Comparison of ENCODE assay signal across 18 cellular contexts in the genomic region with DNA sequence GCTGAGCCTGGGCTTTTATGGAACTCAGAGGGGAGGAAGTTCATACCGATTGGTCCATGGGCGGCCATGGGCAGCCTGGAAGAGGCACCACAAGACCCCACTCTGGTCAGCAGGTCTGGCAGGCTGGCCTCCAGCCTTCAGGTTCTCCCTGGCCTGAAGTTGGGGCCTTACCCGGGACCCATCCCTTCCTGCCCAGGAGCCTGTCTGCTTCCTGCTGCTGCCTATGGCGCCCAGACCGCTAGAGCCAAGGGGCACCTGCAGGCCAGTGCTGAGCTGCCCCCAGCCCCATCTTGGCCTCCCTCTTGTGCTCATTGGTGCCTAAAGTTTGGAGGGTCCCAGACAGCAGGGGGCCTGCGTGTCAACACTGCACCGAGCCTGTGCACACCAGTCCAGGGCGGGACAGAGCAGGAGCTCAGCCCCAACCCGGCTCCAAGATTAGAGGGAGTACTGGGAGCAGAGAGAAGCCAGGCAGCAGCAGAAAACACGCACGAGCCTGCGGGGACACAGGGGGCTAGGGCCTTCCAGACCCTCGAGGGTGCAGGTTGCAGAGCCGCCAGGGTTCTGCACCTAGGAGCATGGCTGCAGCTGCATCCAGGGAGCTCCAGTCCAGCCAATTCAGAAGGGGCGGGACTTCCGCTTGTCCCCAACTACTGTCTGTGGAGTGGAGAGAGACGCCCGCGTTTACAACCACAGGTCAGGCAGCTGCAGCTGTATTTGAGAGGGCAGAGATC. TPM values are rescaled to one million over a fixed set of nuclear protein-coding genes. Genes with fewer than 3 reads are reported as not detected.
DNase-seq lines count a peak whose midpoint lies in the region; ATAC-seq and TF ChIP-seq lines count a peak whose summit lies in the region.
"Had no signal": no experiment of that assay in that cellular context is flagged by ENCODE, and none has a peak within 500 bp of the region (broad histone marks: within the 10 kb centered on the region; RNA-seq: fewer than 3 reads in every experiment).

No MANE protein-coding gene starts in this region.

- H3K27me3 Mint-ChIP-seq in H9 (ENCODE audit: low read depth), result no peaks in the 10 kb centered on the region; the same call in 1 of the 2 replicates

- H3K4me1 ChIP-seq in BE2C (no peaks in the 10 kb centered on the region), H9 (ENCODE audit: insufficient read depth, low read length) (no peaks in the 10 kb centered on the region), colonic mucosa (no peaks in the 10 kb centered on the region)
- H3K4me1 ChIP-seq: Caco-2, thyroid gland had no signal

- H4K20me1 ChIP-seq in H9 (ENCODE audit: control insufficient read depth, insufficient read depth, insufficient read length), result no peaks in the 10 kb centered on the region

- H3K4ac ChIP-seq in H9 (ENCODE audit: low read depth, low read length), result no peak overlapping the region

- no peaks in the 10 kb centered on the region for H3K36me3 ChIP-seq in BE2C
- H3K36me3 ChIP-seq in colonic mucosa, result no peaks in the 10 kb centered on the region
- H3K36me3 ChIP-seq: gastroesophageal sphincter, thyroid gland had no signal

- no peaks in the 10 kb centered on the region for H3K4me1 Mint-ChIP-seq in H9

- no peak overlapping the region for H2AK5ac ChIP-seq in H9 (ENCODE audit: insufficient read length, low read length)

- H3K27me3 ChIP-seq in BE2C, result no peaks in the 10 kb centered on the region
- H3K27me3 ChIP-seq in H9 (ENCODE audit: insufficient read depth, low read length), result no peaks in the 10 kb centered on the region
- no peaks in the 10 kb centered on the region for H3K27me3 ChIP-seq in colonic mucosa
- H3K27me3 ChIP-seq: gastroesophageal sphincter, thyroid gland had no signal

- no CpG with 5 or more reads among the region's 19 CpGs for WGBS in H9 (ENCODE audit: extremely low coverage, insufficient read length, low lambda C conversion rate)

- no peak overlapping the region for H3K18ac ChIP-seq in H9 (ENCODE audit: insufficient read length, low read depth, low read length)

- H3T11ph ChIP-seq in H9 (ENCODE audit: low read length), result no peak overlapping the region

- no peak overlapping the region for H3K56ac ChIP-seq in H9 (ENCODE audit: insufficient read length, low read depth, low read length)

- no peak overlapping the region for H4K91ac ChIP-seq in H9 (ENCODE audit: insufficient read length, low read depth, low read length)

- H3K79me2 ChIP-seq in H9 (ENCODE audit: insufficient read depth, low read length), result no peaks in the 10 kb centered on the region

- H2BK15ac ChIP-seq in H9 (ENCODE audit: low read depth, low read length), result no peak overlapping the region

- H3K14ac ChIP-seq in H9 (ENCODE audit: insufficient read depth, low read length), result no peak overlapping the region; the same call in 1 of the 2 replicates

- DNase-seq in BE2C (peak; percentile 56), H9 (peak; percentile 33), NCI-H2227 treated with DMSO at 0.1 percent for 48 hours (lab: John Stamatoyannopoulos, UW) (peak; percentile 48), colonic mucosa (peak; percentile 46), HCEC 1CT (no peak), occipital lobe (lab: John Stamatoyannopoulos, UW) (no peak)
- DNase-seq: activated CD4-positive, alpha-beta T cell treated with anti-CD3 and anti-CD28 coated beads, Interleukin-2, amount 50 U/mL, for 48 hours; activated T-cell treated with anti-CD3 and anti-CD28 coated beads, Interleukin-2, amount 50 U/mL, for 48 hours; Caco-2; cerebellar nuclear complex; NCI-H526 treated with DMSO at 0.1 percent for 48 hours; nephron progenitor cell; right cardiac atrium; stimulated activated CD8-positive, alpha-beta memory T cell treated with anti-CD3 and anti-CD28 coated beads, Interleukin-4, amount 100 ng/mL, for 48 hours; thyroid gland had no signal

- H3K4me2 ChIP-seq in H9 (ENCODE audit: insufficient read depth, insufficient read length, low read length), result no peak overlapping the region

- no peak overlapping the region for H2BK12ac ChIP-seq in H9 (ENCODE audit: insufficient read length, low read depth, low read length)

- H3K27ac Mint-ChIP-seq in H9, result peak overlapping the region in 1 of 3 experiments; percentile 82; a peak in 1 of 7 replicates
- H3K27ac Mint-ChIP-seq: nephron progenitor cell had no signal

- H2BK120ac ChIP-seq in H9 (ENCODE audit: low read depth, low read length, poor library complexity, severe bottlenecking), result no peak overlapping the region

- intact Hi-C loops in colonic mucosa (cut with DNase I), result no loop called here

- no peaks in the 10 kb centered on the region for H3K79me1 ChIP-seq in H9 (ENCODE audit: insufficient read depth, low read depth, low read length, poor library complexity, severe bottlenecking)

- H3K4me3 ChIP-seq in BE2C (ENCODE audit: low read depth, low read length), result peak overlapping the region; percentile 63
- no peak overlapping the region for H3K4me3 ChIP-seq in colonic mucosa
- H3K4me3 ChIP-seq: gastroesophageal sphincter, thyroid gland had no signal

- no peak overlapping the region for H2BK5ac ChIP-seq in H9 (ENCODE audit: insufficient read length, low read length)

- TF ChIP-seq CTCF in BE2C (IDR thresholded peaks at IDR 0.05; ENCODE audit: low read depth, low read length) (no peak), H9 (conservative IDR thresholded peaks at IDR 0.05) (no peak), colonic mucosa (IDR thresholded peaks at IDR 0.05) (no peak)

- peaks cover 0 to 2% (median 0%) of the 10 kb centered on the region in 3 experiments; a peak in 1 of 7 replicates for H3K36me3 Mint-ChIP-seq in H9 (ENCODE audit: insufficient read depth in 1 of 3, low read depth in 3 of 3)

- no peaks in the 10 kb centered on the region for H3K9me3 ChIP-seq in BE2C
- peaks cover 12% of the 10 kb centered on the region for H3K9me3 ChIP-seq in H9 (ENCODE audit: control insufficient read depth, low read depth, low read length)
- no peaks in the 10 kb centered on the region for H3K9me3 ChIP-seq in colonic mucosa
- H3K9me3 ChIP-seq: Caco-2, gastroesophageal sphincter, thyroid gland had no signal

- no peak overlapping the region for H4K8ac ChIP-seq in H9 (replicated peaks; ENCODE audit: insufficient read length, low read depth, low read length)

- no peak overlapping the region for H4K5ac ChIP-seq in H9 (ENCODE audit: insufficient read length, low read depth, low read length)

- H3K9ac ChIP-seq in H9 (ENCODE audit: extremely low read depth, insufficient read length, low read length) (no peak overlapping the region), colonic mucosa (ENCODE audit: low read depth in 2 of 2, low read length in 2 of 2) (no peak overlapping the region)

- H3K23me2 ChIP-seq in H9 (ENCODE audit: insufficient read length, low read depth, low read length, poor library complexity, severe bottlenecking), result no peaks in the 10 kb centered on the region

- H3K9me3 Mint-ChIP-seq in H9, result peaks cover 0 to 22% of the 10 kb centered on the region in 2 experiments; a peak in 2 of 5 replicates

- H3K27ac ChIP-seq in H9 (ENCODE audit: insufficient read length, low read depth, low read length) (no peak overlapping the region), colonic mucosa (no peak overlapping the region)
- H3K27ac ChIP-seq: gastroesophageal sphincter, thyroid gland had no signal

- no peak for ATAC-seq in HG03280 (IDR thresholded peaks at IDR 0.05; ENCODE audit: unreplicated experiment)
- ATAC-seq in GM19397 (IDR thresholded peaks at IDR 0.05; ENCODE audit: unreplicated experiment), result no peak
- ATAC-seq: gastroesophageal sphincter, right cardiac atrium had no signal

- H3K23ac ChIP-seq in H9 (ENCODE audit: insufficient read length, low read depth, low read length), result no peak overlapping the region

- H2AFZ ChIP-seq in H9 (ENCODE audit: low read length), result no peak overlapping the region

- H3K4me3 Mint-ChIP-seq in H9, result no peak overlapping the region
- H3K4me3 Mint-ChIP-seq: nephron progenitor cell had no signal

- no peak overlapping the region for H2BK20ac ChIP-seq in H9 (ENCODE audit: low read depth, low read length, poor library complexity, severe bottlenecking)

RNA-seq across cellular contexts. Expression of a gene that starts 30.7 kb away (rescaled TPM):
- 1.4 TPM for polyA plus RNA-seq in BE2C (2012; ENCODE audit: insufficient read depth, insufficient read length, low read depth)
- total RNA-seq in H9 (2021), result 6.6 and 8.2 TPM in 2 replicates
- 1 to 10 TPM; 2.1 to 2.4 TPM for total RNA-seq in colonic mucosa
- 13.9 TPM for total RNA-seq in occipital lobe

RNA-seq across cellular contexts. Expression of a gene that starts 40.3 kb away (rescaled TPM):
- polyA plus RNA-seq in BE2C (2012; ENCODE audit: insufficient read depth, insufficient read length, low read depth), result 4.7 TPM
- total RNA-seq in H9 (2021) (11.7 and 12.7 TPM in 2 replicates), colonic mucosa (1 to 10 TPM; 6.4 to 7.1 TPM), occipital lobe (20.0 TPM)

Comparison
In these comparisons a context has a peak if more than half of its experiments do, and no peak if none do; other contexts are left out.
1. DNase-seq: peak in BE2C (single experiment), H9 (single experiment), NCI-H2227 treated with DMSO at 0.1 percent for 48 hours (single experiment) and colonic mucosa (single experiment); none in HCEC 1CT (single experiment) and occipital lobe (single experiment).